Comparison of ENCODE assay signal across 8 cellular contexts in the genomic region with DNA sequence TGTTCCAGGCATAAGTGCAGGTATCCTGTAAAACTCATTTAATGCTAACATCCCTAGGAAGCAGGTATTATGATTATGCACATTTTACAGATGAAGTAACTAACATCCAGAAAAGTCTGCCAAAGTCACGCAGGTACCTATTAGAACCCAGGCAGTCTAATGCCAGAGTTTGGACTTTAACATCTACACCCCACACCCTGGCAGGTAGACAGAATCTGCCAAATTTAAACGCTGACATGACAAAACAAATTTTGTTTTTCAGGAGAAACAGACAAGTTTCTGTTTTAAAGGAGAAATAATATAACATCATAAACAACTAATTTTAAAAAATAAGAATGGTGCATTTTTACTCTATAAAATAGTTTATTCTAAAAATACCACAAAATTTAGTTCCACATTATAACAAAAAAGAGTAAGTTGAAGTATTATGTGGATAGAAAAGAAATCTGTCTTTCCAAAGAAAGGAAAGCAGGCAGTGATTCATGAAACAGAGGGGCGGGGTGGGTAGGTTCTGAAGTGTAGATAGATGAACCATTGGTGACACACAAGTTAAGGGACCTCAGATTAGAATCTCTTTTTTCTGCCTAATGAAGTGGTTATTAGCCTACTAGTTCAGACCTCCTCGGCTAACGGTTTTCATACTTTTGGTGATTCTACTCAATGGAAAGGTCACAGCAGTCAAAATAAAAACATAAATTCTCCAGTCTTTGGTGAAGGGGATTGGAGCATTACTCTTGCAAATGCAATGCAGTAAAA. TPM values are rescaled to one million over a fixed set of nuclear protein-coding genes. Genes with fewer than 3 reads are reported as not detected.
DNase-seq lines count a peak whose midpoint lies in the region; ATAC-seq lines count a peak whose summit lies in the region.

No MANE protein-coding gene starts in this region.

- no peak for ATAC-seq in activated naive CD8-positive, alpha-beta T cell treated with anti-CD3 and anti-CD28 coated beads, Interleukin-2, amount 50 U/mL, for 24 hours
- ATAC-seq in GM21528 (IDR thresholded peaks at IDR 0.05; ENCODE audit: low FRiP score, unreplicated experiment) (no peak), GM21360 (IDR thresholded peaks at IDR 0.05; ENCODE audit: unreplicated experiment) (no peak), HG03565 (IDR thresholded peaks at IDR 0.05; ENCODE audit: unreplicated experiment) (no peak)

- H3K27ac Mint-ChIP-seq in activated naive CD8-positive, alpha-beta T cell treated with anti-CD3 and anti-CD28 coated beads, Interleukin-2, amount 50 U/mL, for 24 hours = peak overlapping the region; percentile 16

- peaks cover 13% of the 10 kb centered on the region for H3K4me1 Mint-ChIP-seq in activated naive CD8-positive, alpha-beta T cell treated with anti-CD3 and anti-CD28 coated beads, Interleukin-2, amount 50 U/mL, for 24 hours

- H3K36me3 ChIP-seq in KOPT-K1 (ENCODE audit: insufficient read depth, low read length) = peaks cover 46% of the 10 kb centered on the region
- peaks cover 20% of the 10 kb centered on the region for H3K36me3 ChIP-seq in mesodermal cell (ENCODE audit: control insufficient read depth, insufficient read depth, low read length)

- peak overlapping the region; percentile 97 for H3K4me3 Mint-ChIP-seq in activated naive CD8-positive, alpha-beta T cell treated with anti-CD3 and anti-CD28 coated beads, Interleukin-2, amount 50 U/mL, for 24 hours

- peaks cover 5% of the 10 kb centered on the region for H3K27me3 Mint-ChIP-seq in activated naive CD8-positive, alpha-beta T cell treated with anti-CD3 and anti-CD28 coated beads, Interleukin-2, amount 50 U/mL, for 24 hours

- H3K4me3 ChIP-seq in mesodermal cell (ENCODE audit: extremely low read depth, insufficient read depth, low read length, poor library complexity, severe bottlenecking) = peak overlapping the region; percentile 78

- no peaks in the 10 kb centered on the region for H3K4me1 ChIP-seq in mesodermal cell (ENCODE audit: control insufficient read depth, insufficient read depth, low read length, poor library complexity, severe bottlenecking)

- H3K36me3 Mint-ChIP-seq in activated naive CD8-positive, alpha-beta T cell treated with anti-CD3 and anti-CD28 coated beads, Interleukin-2, amount 50 U/mL, for 24 hours (ENCODE audit: low read depth) = peaks cover 34% of the 10 kb centered on the region

- WGBS in mesodermal cell (ENCODE audit: insufficient coverage in 2 of 2), 2 experiments = 33 to 42% methylated on average over 1 to 4 of the region's 5 CpGs

- H3K27ac ChIP-seq in KOPT-K1 (ENCODE audit: low read depth, low read length, poor library complexity, severe bottlenecking) (peak overlapping the region; percentile 97), mesodermal cell (ENCODE audit: low read depth, low read length, severe bottlenecking) (no peak overlapping the region)

- no peaks in the 10 kb centered on the region for H3K9me3 ChIP-seq in KOPT-K1 (ENCODE audit: insufficient read depth, low read length, poor library complexity, severe bottlenecking)
- no peaks in the 10 kb centered on the region for H3K9me3 ChIP-seq in mesodermal cell (ENCODE audit: control insufficient read depth, low read length)

- H3K9me3 Mint-ChIP-seq in activated naive CD8-positive, alpha-beta T cell treated with anti-CD3 and anti-CD28 coated beads, Interleukin-2, amount 50 U/mL, for 24 hours = no peaks in the 10 kb centered on the region

- DNase-seq in Daoy (ENCODE audit: low read depth) (peak; percentile 44), COR-L47 (lab: John Stamatoyannopoulos, UW) (no peak)
- no peak for DNase-seq in activated naive CD8-positive, alpha-beta T cell treated with anti-CD3 and anti-CD28 coated beads, Interleukin-2, amount 50 U/mL, for 24 hours

RNA-seq across cellular contexts. Expression of gene ASPM, which starts 1.7 kb away (rescaled TPM):
- total RNA-seq in Daoy (2014; rRNA removed; shearing (Covaris generic)) = 57.8 and 71.1 TPM in 2 replicates
- 37.3 TPM for polyA plus RNA-seq in mesodermal cell (2013, experiment 1 of 2)
- 45.3 TPM for polyA plus RNA-seq in mesodermal cell (2013, experiment 2 of 2)

RNA-seq across cellular contexts. Expression of gene ZBTB41, which starts 56.3 kb away (rescaled TPM):
- total RNA-seq in Daoy (2014; rRNA removed; shearing (Covaris generic)) = 8.1 and 10.0 TPM in 2 replicates
- polyA plus RNA-seq in mesodermal cell (2013, experiment 1 of 2) = 5.1 TPM
- 5.8 TPM for polyA plus RNA-seq in mesodermal cell (2013, experiment 2 of 2)
